Comparison of ENCODE assay signal across 8 cellular contexts in genomic region chr9:95313010-95313498, GRCh38. TPM values are rescaled to one million over a fixed set of nuclear protein-coding genes. Genes with fewer than 3 reads are reported as not detected.
DNase-seq lines count a peak whose midpoint lies in the region; ATAC-seq and TF ChIP-seq lines count a peak whose summit lies in the region.

No MANE protein-coding gene starts in this region.

- no peak overlapping the region for H3K9ac ChIP-seq in GM23248

- H2AFZ ChIP-seq in GM23248, result peak overlapping the region; percentile 76

- H3F3A ChIP-seq in GM23248 (ENCODE audit: insufficient read depth), result 0 out of 2 replicates have a peak, but pooled peaks cover 8% of the 10 kb centered on the region

- ATAC-seq in left lung (peak; percentile 64), HG02870 (IDR thresholded peaks at IDR 0.05; ENCODE audit: unreplicated experiment) (no peak), GM19035 (IDR thresholded peaks at IDR 0.05; ENCODE audit: unreplicated experiment) (no peak)

- H4K20me1 ChIP-seq in GM23248 (ENCODE audit: insufficient read depth), result no peaks in the 10 kb centered on the region

- intact Hi-C loops in left lung (cut with DNase I), result loop anchor here in 1 of 2 donors (10.0 kb wide), 1 partner anchor 192 kb away; no protein-coding TSS in a partner anchor

- DNase-seq in 8988T (peak; percentile 47), GM23248 (peak; percentile 77), NCI-H774 (lab: John Stamatoyannopoulos, UW) (peak; percentile 81), coronary artery (ENCODE audit: low spot score) (no peak), left lung (peak; percentile 77 to 90), stromal cell of bone marrow (ENCODE audit: low read depth) (peak; percentile 26)

- H3K27me3 ChIP-seq in GM23248 (replicated peaks; ENCODE audit: insufficient read depth), result no peaks in the 10 kb centered on the region
- H3K27me3 ChIP-seq in left lung, result no peaks in the 10 kb centered on the region

- H3K9me3 ChIP-seq in GM23248 (ENCODE audit: low read depth), result no peaks in the 10 kb centered on the region
- no peaks in the 10 kb centered on the region for H3K9me3 ChIP-seq in left lung

- H3K9me2 ChIP-seq in GM23248 (ENCODE audit: insufficient read depth), result no peaks in the 10 kb centered on the region

- H3K79me2 ChIP-seq in GM23248 (ENCODE audit: insufficient read depth), result peaks cover 54% of the 10 kb centered on the region

- H3K4me1 ChIP-seq in GM23248 (ENCODE audit: insufficient read depth), result peaks cover 5% of the 10 kb centered on the region; the same call in 1 of the 2 replicates
- peaks cover 0 to 13% of the 10 kb centered on the region in 2 donors for H3K4me1 ChIP-seq in left lung

- 44 to 48% methylated on average over 29 of the region's 29 CpGs for WGBS in GM23248 (ENCODE audit: low coverage in 1 of 2, low lambda C conversion rate in 2 of 2, missing lambda C conversion rate in 2 of 2), 2 experiments

- in situ Hi-C loops in GM23248 (cut with MboI), result no loop called here

- peak overlapping the region; percentile 82 for H3K4me2 ChIP-seq in GM23248 (ENCODE audit: unreplicated experiment)

- peak overlapping the region; percentile 72 for H3K4me3 ChIP-seq in GM23248
- peak overlapping the region; percentile 60 for H3K4me3 ChIP-seq in coronary artery
- H3K4me3 ChIP-seq in left lung, result peak overlapping the region; percentile 21 to 23

- H3K36me3 ChIP-seq in GM23248 (ENCODE audit: low read depth), result no peaks in the 10 kb centered on the region
- H3K36me3 ChIP-seq in left lung, result no peaks in the 10 kb centered on the region

- no peak for TF ChIP-seq CTCF in coronary artery (IDR thresholded peaks at IDR 0.05)
- no peak for TF ChIP-seq CTCF in left lung (IDR thresholded peaks at IDR 0.05)

- H3K27ac ChIP-seq in GM23248, result no peak overlapping the region
- H3K27ac ChIP-seq in coronary artery, result no peak overlapping the region
- no peak overlapping the region for H3K27ac ChIP-seq in left lung

RNA-seq across cellular contexts. Expression of gene FANCC, which starts 4.5 kb away (rescaled TPM):
- 1.5 and 5.0 TPM in 2 replicates for total RNA-seq in GM23248 (2014; rRNA removed; shearing (Covaris generic))
- 5.3 and 5.6 TPM in 2 replicates for polyA plus RNA-seq in GM23248 (2016; fragmentation: Nextera tagmentation; extraction: Ambion mirVana)
- 10 to 100 TPM; 11.5 to 17.4 TPM for total RNA-seq in left lung

Comparison
In these comparisons a context has a peak if more than half of its experiments do, and no peak if none do; other contexts are left out.
1. H3K4me3 ChIP-seq: peak in every context shown above with its lines; median percentile 72 in GM23248; 60 in coronary artery; 22 in left lung.